19 cellular contexts compared by ENCODE assay signal in the genomic region with DNA sequence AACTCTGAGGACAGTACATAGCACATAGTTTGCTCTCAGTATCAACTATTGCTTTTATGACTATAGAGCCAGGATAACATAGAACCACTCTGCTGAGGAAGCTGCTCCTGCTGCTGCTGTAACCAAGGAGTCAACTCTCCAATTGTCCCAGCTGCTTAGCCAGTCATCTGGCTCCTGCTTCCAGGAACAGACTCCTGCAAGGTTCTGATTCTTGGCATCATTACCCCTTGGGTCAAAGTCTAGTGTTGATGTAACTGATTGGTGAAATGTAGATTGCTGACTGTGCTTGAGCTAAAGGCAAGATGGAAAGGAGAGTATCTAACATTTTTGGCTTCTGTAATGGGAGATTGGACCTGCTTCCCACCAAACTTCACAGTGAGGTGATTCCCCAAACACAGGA.
"Had no signal": no experiment of that assay in that cellular context is flagged by ENCODE, and none has a peak within 500 bp of the region (broad histone marks: within the 10 kb centered on the region; RNA-seq: fewer than 3 reads in every experiment).

No MANE protein-coding gene starts in this region.

- DNase-seq: dermis blood vessel endothelial cell; effector memory CD8-positive, alpha-beta T cell; naive thymus-derived CD4-positive, alpha-beta T cell; nucleus accumbens; posterior cingulate gyrus; psoas muscle; right cardiac atrium; stimulated activated CD4-positive, alpha-beta T cell treated with anti-CD3 and anti-CD28 coated beads, Interleukin-15, amount 100 ng/mL, for 24 hours; stimulated activated CD4-positive, alpha-beta T cell treated with anti-CD3 and anti-CD28 coated beads, Interleukin-2, amount 100 ng/mL, for 48 hours; stimulated activated naive B cell treated with anti-CD40 and anti-IgM and Interleukin-4, amounts not matched to agents 10 μg/mL and 1 μg/mL and 100 μg/mL, for 72 hours had no signal

- H3K4me1 ChIP-seq: psoas muscle, tibial nerve had no signal

- H3K4me3 ChIP-seq: coronary artery, lung, psoas muscle, skin epidermis, thoracic aorta, tibial nerve had no signal

- H3K36me3 Mint-ChIP-seq: memory B cell; naive thymus-derived CD4-positive, alpha-beta T cell; stimulated activated naive B cell treated with anti-CD40 and anti-IgM and Interleukin-4, amounts not matched to agents 10 μg/mL and 1 μg/mL and 100 μg/mL, for 72 hours had no signal

- H3K4me3 Mint-ChIP-seq: central memory CD8-positive, alpha-beta T cell; effector memory CD8-positive, alpha-beta T cell; memory B cell; naive thymus-derived CD4-positive, alpha-beta T cell; nephron; stimulated activated naive B cell treated with anti-CD40 and anti-IgM and Interleukin-4, amounts not matched to agents 10 μg/mL and 1 μg/mL and 100 μg/mL, for 72 hours; stimulated activated naive CD8-positive, alpha-beta T cell treated with anti-CD3 and anti-CD28 coated beads, Interleukin-15, Interleukin-2, amounts not matched to agents 100 ng/mL and 50 ng/mL, for 24 hours had no signal

- H3K4me1 Mint-ChIP-seq: central memory CD8-positive, alpha-beta T cell; memory B cell; naive thymus-derived CD4-positive, alpha-beta T cell; nephron; stimulated activated naive B cell treated with anti-CD40 and anti-IgM and Interleukin-4, amounts not matched to agents 10 μg/mL and 1 μg/mL and 100 μg/mL, for 72 hours had no signal

- H3K9me3 Mint-ChIP-seq: nephron; stimulated activated naive B cell treated with anti-CD40 and anti-IgM and Interleukin-4, amounts not matched to agents 10 μg/mL and 1 μg/mL and 100 μg/mL, for 72 hours; stimulated activated naive CD8-positive, alpha-beta T cell treated with anti-CD3 and anti-CD28 coated beads, Interleukin-15, Interleukin-2, amounts not matched to agents 100 ng/mL and 50 ng/mL, for 24 hours had no signal

- H3K9me3 ChIP-seq: psoas muscle, thoracic aorta, tibial nerve had no signal

- ATAC-seq: effector memory CD8-positive, alpha-beta T cell; naive thymus-derived CD4-positive, alpha-beta T cell; psoas muscle; right cardiac atrium; stimulated activated naive B cell treated with anti-CD40 and anti-IgM and Interleukin-4, amounts not matched to agents 10 μg/mL and 1 μg/mL and 100 μg/mL, for 72 hours had no signal

- H3K27me3 ChIP-seq: tibial nerve had no signal

- H3K36me3 ChIP-seq: thoracic aorta, tibial nerve had no signal

- H3K27ac ChIP-seq: coronary artery, psoas muscle, skin epidermis, thoracic aorta, tibial nerve had no signal

- H3K27ac Mint-ChIP-seq: effector memory CD8-positive, alpha-beta T cell; memory B cell; naive thymus-derived CD4-positive, alpha-beta T cell; nephron; stimulated activated naive B cell treated with anti-CD40 and anti-IgM and Interleukin-4, amounts not matched to agents 10 μg/mL and 1 μg/mL and 100 μg/mL, for 72 hours; stimulated activated naive CD8-positive, alpha-beta T cell treated with anti-CD3 and anti-CD28 coated beads, Interleukin-15, Interleukin-2, amounts not matched to agents 100 ng/mL and 50 ng/mL, for 24 hours had no signal

- H3K27me3 Mint-ChIP-seq: central memory CD8-positive, alpha-beta T cell; effector memory CD8-positive, alpha-beta T cell; memory B cell; naive thymus-derived CD4-positive, alpha-beta T cell; stimulated activated naive B cell treated with anti-CD40 and anti-IgM and Interleukin-4, amounts not matched to agents 10 μg/mL and 1 μg/mL and 100 μg/mL, for 72 hours; stimulated activated naive CD8-positive, alpha-beta T cell treated with anti-CD3 and anti-CD28 coated beads, Interleukin-15, Interleukin-2, amounts not matched to agents 100 ng/mL and 50 ng/mL, for 24 hours had no signal
